ENCODE assay signal across 22 cellular contexts in the genomic region with DNA sequence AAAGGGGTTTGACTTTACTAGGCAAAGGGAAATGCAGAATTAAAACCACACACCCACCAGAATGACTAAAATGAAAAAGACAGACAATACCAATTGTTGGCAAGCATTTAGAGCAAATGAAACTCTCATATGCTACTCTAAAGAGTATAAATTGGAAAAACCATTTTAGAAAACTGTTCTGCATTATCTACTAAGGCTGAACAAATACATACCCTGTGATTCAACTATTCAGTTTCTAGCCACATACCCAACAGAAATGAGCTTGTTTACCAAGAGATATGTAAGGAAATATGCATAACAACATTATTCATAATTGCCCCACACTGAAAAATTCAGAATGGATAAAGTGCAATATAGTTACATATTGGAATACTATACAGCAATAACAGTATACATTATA. TPM values are rescaled to one million over a fixed set of nuclear protein-coding genes. Genes with fewer than 3 reads are reported as not detected.
"Had no signal": no experiment of that assay in that cellular context is flagged by ENCODE, and none has a peak within 500 bp of the region (broad histone marks: within the 10 kb centered on the region; RNA-seq: fewer than 3 reads in every experiment).

No MANE protein-coding gene starts in this region.

- H3K4me3 Mint-ChIP-seq: activated CD8-positive, alpha-beta memory T cell treated with anti-CD3 and anti-CD28 coated beads, Interleukin-2, amount 10 ng/mL, durations not matched to agents 7 days and 5 days; WTC11 had no signal

- H3K27ac Mint-ChIP-seq: activated CD8-positive, alpha-beta memory T cell treated with anti-CD3 and anti-CD28 coated beads, Interleukin-2, amount 10 ng/mL, durations not matched to agents 7 days and 5 days; WTC11 had no signal

- ATAC-seq: activated CD8-positive, alpha-beta memory T cell treated with anti-CD3 and anti-CD28 coated beads, Interleukin-2, amount 10 ng/mL, durations not matched to agents 7 days and 5 days; K562; WTC11 had no signal

- H3K9me3 Mint-ChIP-seq: WTC11 had no signal

- H3K36me3 Mint-ChIP-seq: WTC11 had no signal

- DNase-seq: activated CD4-positive, alpha-beta T cell treated with anti-CD3 and anti-CD28 coated beads, Interleukin-2, amount 50 U/mL, for 1 hour; activated CD4-positive, CD25-positive, alpha-beta regulatory T cell treated with anti-CD3 and anti-CD28 coated beads, Interleukin-2, amount 50 U/mL, for 72 hours; activated CD8-positive, alpha-beta memory T cell treated with anti-CD3 and anti-CD28 coated beads, Interleukin-2, amount 10 ng/mL, durations not matched to agents 7 days and 5 days; activated effector memory CD4-positive, alpha-beta T cell treated with anti-CD3 and anti-CD28 coated beads, Interleukin-2, amount 50 U/mL, for 16 hours; activated naive CD4-positive, alpha-beta T cell treated with Interleukin-2 at 50 U/mL for 16 hours; amygdala; brain microvascular endothelial cell; Karpas-422; MM.1S; NCI-H1105; NCI-H1436; NCI-H187; NCI-H2081; NCI-H446; NCI-H524; Peyer's patch; Right ventricle myocardium superior; SJCRH30; SK-N-SH had no signal

RNA-seq across cellular contexts. Expression of a gene that starts 8.5 kb away (rescaled TPM):
- total RNA-seq: cardiac muscle cell, K562, Peyer's patch, Right ventricle myocardium superior, SJCRH30, WTC11 had no signal

RNA-seq across cellular contexts. Expression of a gene that starts 36.3 kb away (rescaled TPM):
- total RNA-seq: cardiac muscle cell, K562, Peyer's patch, Right ventricle myocardium superior, SJCRH30, WTC11 had no signal
